8 cellular contexts compared by ENCODE assay signal in genomic region chr10:15433850-15434537, GRCh38.
DNase-seq lines count a peak whose midpoint lies in the region; ATAC-seq and TF ChIP-seq lines count a peak whose summit lies in the region.

No MANE protein-coding gene starts in this region.

- WGBS in prostate gland = 15% methylated on average over 9 of the region's 9 CpGs

- intact Hi-C loops in left cardiac atrium (cut with DNase I) = loop anchor here (5.0 to 10.0 kb wide), 3 partner anchors 281 to 388 kb away; partner anchors contain the start of gene ITGA8 (in 1 of the 2)
- intact Hi-C loops in prostate gland (cut with DNase I) = loop anchor here (10.0 kb wide), 1 partner anchor 151 kb away; no protein-coding TSS in a partner anchor

- H3K4me3 ChIP-seq in adipocyte (ENCODE audit: low read length) (peak overlapping the region; percentile 79), prostate gland (peak overlapping the region in 1 of 2 donors; percentile 24)

- no peak for TF ChIP-seq POLR2A in prostate gland (IDR thresholded peaks at IDR 0.05)

- H3K9me3 ChIP-seq in adipocyte (ENCODE audit: control insufficient read depth, low read length) (no peaks in the 10 kb centered on the region), prostate gland (no peaks in the 10 kb centered on the region)

- H3K27me3 ChIP-seq in adipocyte (replicated peaks; ENCODE audit: control insufficient read depth, insufficient read depth, low read length) = no peaks in the 10 kb centered on the region
- no peaks in the 10 kb centered on the region for H3K27me3 ChIP-seq in prostate gland (replicated peaks; ENCODE audit: insufficient read depth)

- H3K27ac ChIP-seq in prostate gland = no peak overlapping the region

- H3K4me1 ChIP-seq in adipocyte (ENCODE audit: control insufficient read depth, insufficient read depth, low read length) (peaks cover 17% of the 10 kb centered on the region), prostate gland (replicated peaks) (no peaks in the 10 kb centered on the region)

- TF ChIP-seq CTCF in prostate gland (IDR thresholded peaks at IDR 0.05) = peak; percentile 58 to 84 (median 72)

- H3K36me3 ChIP-seq in adipocyte (ENCODE audit: control insufficient read depth, insufficient read depth, low read length, severe bottlenecking) (no peaks in the 10 kb centered on the region), prostate gland (no peaks in the 10 kb centered on the region)

- ATAC-seq in HG03354 (IDR thresholded peaks at IDR 0.05; ENCODE audit: poor library complexity, severe bottlenecking, unreplicated experiment) (peak; percentile 72), left cardiac atrium (peak; percentile 72 to 76), GM21786 (IDR thresholded peaks at IDR 0.05; ENCODE audit: unreplicated experiment) (no peak)

- peak; percentile 20 for DNase-seq in activated T-cell treated with anti-CD3 and anti-CD28 coated beads for 24 hours (ENCODE audit: low read depth)
- DNase-seq in activated T-cell treated with anti-CD3 and anti-CD28 coated beads, Interleukin-2, amount 50 U/mL, for 1 hour = no peak
- DNase-seq in NCI-H82 (lab: John Stamatoyannopoulos, UW) = peak; percentile 82
- peak; percentile 91 for DNase-seq in adipocyte (ENCODE audit: low read depth)
- no peak for DNase-seq in left cardiac atrium
- peak; percentile 40 for DNase-seq in prostate gland (ENCODE audit: low spot score)

- peak overlapping the region; percentile 81 for H3K9ac ChIP-seq in adipocyte (ENCODE audit: low read length)

Comparison
In these comparisons a context has a peak if more than half of its experiments do, and no peak if none do; other contexts are left out.
1. DNase-seq: peak in activated T-cell treated with anti-CD3 and anti-CD28 coated beads for 24 hours (single experiment), NCI-H82 (single experiment), adipocyte (single experiment) and prostate gland (single experiment); none in activated T-cell treated with anti-CD3 and anti-CD28 coated beads, Interleukin-2, amount 50 U/mL, for 1 hour (single experiment) and left cardiac atrium (single experiment).